ENCODE assay signal across 23 cellular contexts in the genomic region with DNA sequence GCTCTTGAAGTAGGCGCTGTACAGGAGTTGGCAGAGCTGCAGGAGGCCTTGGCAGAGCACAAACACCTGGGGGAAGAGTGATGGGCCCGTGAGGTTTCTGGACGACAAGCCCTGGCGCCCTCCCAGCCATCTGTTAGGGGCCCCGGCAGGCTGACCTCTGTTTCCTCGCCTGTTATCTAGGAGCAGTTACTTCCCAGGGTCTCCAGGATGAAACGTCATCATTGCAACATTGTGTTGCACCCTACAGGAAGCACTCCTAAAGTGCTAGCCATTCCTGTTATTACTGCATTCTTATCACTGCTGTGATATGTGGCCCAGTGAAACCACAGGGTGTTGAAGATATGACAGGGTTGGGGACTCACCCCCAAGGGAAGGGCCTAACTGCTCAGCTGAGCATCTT. TPM values are rescaled to one million over a fixed set of nuclear protein-coding genes. Genes with fewer than 3 reads are reported as not detected.
"Had no signal": no experiment of that assay in that cellular context is flagged by ENCODE, and none has a peak within 500 bp of the region (broad histone marks: within the 10 kb centered on the region; RNA-seq: fewer than 3 reads in every experiment).

No MANE protein-coding gene starts in this region.

- H3K4me1 Mint-ChIP-seq: activated CD4-positive, alpha-beta memory T cell treated with anti-CD3 and anti-CD28 coated beads, Interleukin-2, amount 10 ng/mL, durations not matched to agents 7 days and 5 days; activated CD4-positive, alpha-beta T cell treated with anti-CD3 and anti-CD28 coated beads for 36 hours; central memory CD8-positive, alpha-beta T cell; mesothelial cell of epicardium; neural crest cell; stimulated activated memory B cell treated with anti-CD40 and anti-IgM and Interleukin-4, amounts not matched to agents 10 μg/mL and 1 μg/mL and 100 μg/mL, for 72 hours; T-cell had no signal

- H3K27ac ChIP-seq: esophagus squamous epithelium, foreskin keratinocyte, ovary, SK-N-MC, skin epidermis, transverse colon, WERI-Rb-1 had no signal

- H3K9me3 ChIP-seq: adrenal gland, esophagus squamous epithelium, heart left ventricle, left lung, ovary, transverse colon had no signal

- H3K4me1 ChIP-seq: adrenal gland, foreskin keratinocyte, transverse colon had no signal

- H3K27ac Mint-ChIP-seq: activated CD4-positive, alpha-beta memory T cell treated with anti-CD3 and anti-CD28 coated beads, Interleukin-2, amount 10 ng/mL, durations not matched to agents 7 days and 5 days; activated CD4-positive, alpha-beta T cell treated with anti-CD3 and anti-CD28 coated beads for 36 hours; activated naive CD4-positive, alpha-beta T cell treated with anti-CD3 and anti-CD28 coated beads for 36 hours; activated T-helper 1 cell treated with anti-CD3 and anti-CD28 coated beads, Interleukin-12 subunit alpha, Interleukin-12 subunit beta, Interleukin-2, Interleukin-4 antibody, amounts not matched to agents 30 ng/mL and 10 ng/mL and 1 ng/mL, durations not matched to agents 14 hours and 24 hours and 36 hours; mesothelial cell of epicardium; stimulated activated memory B cell treated with anti-CD40 and anti-IgM and Interleukin-4, amounts not matched to agents 10 μg/mL and 1 μg/mL and 100 μg/mL, for 72 hours; T-cell had no signal

- H3K36me3 ChIP-seq: adrenal gland, esophagus squamous epithelium, heart left ventricle, ovary, transverse colon, WERI-Rb-1 had no signal

- DNase-seq: activated CD4-positive, alpha-beta memory T cell treated with anti-CD3 and anti-CD28 coated beads, Interleukin-2, amount 10 ng/mL, durations not matched to agents 7 days and 5 days; activated CD4-positive, alpha-beta T cell treated with anti-CD3 and anti-CD28 coated beads for 36 hours; activated CD8-positive, alpha-beta memory T cell treated with anti-CD3 and anti-CD28 coated beads, Interleukin-2, amount 50 U/mL, for 4 hours; activated naive CD4-positive, alpha-beta T cell treated with anti-CD3 and anti-CD28 coated beads for 36 hours; esophagus squamous epithelium; foreskin keratinocyte; heart left ventricle; left lung; substantia nigra; T-cell; T1000; transverse colon; WERI-Rb-1 had no signal

- ATAC-seq: activated CD4-positive, alpha-beta T cell treated with anti-CD3 and anti-CD28 coated beads for 36 hours; left lung; stimulated activated memory B cell treated with anti-CD40 and anti-IgM and Interleukin-4, amounts not matched to agents 10 μg/mL and 1 μg/mL and 100 μg/mL, for 72 hours; T-cell had no signal

- H3K4me3 Mint-ChIP-seq: activated CD4-positive, alpha-beta memory T cell treated with anti-CD3 and anti-CD28 coated beads, Interleukin-2, amount 10 ng/mL, durations not matched to agents 7 days and 5 days; activated CD4-positive, alpha-beta T cell treated with anti-CD3 and anti-CD28 coated beads for 36 hours; activated naive CD4-positive, alpha-beta T cell treated with anti-CD3 and anti-CD28 coated beads for 36 hours; activated T-helper 1 cell treated with anti-CD3 and anti-CD28 coated beads, Interleukin-12 subunit alpha, Interleukin-12 subunit beta, Interleukin-2, Interleukin-4 antibody, amounts not matched to agents 30 ng/mL and 10 ng/mL and 1 ng/mL, durations not matched to agents 14 hours and 24 hours and 36 hours; central memory CD8-positive, alpha-beta T cell; mesothelial cell of epicardium; neural crest cell; stimulated activated memory B cell treated with anti-CD40 and anti-IgM and Interleukin-4, amounts not matched to agents 10 μg/mL and 1 μg/mL and 100 μg/mL, for 72 hours; T-cell had no signal

- H3K4me3 ChIP-seq: adrenal gland, esophagus squamous epithelium, heart left ventricle, left lung, ovary, SK-N-MC, skin epidermis, transverse colon had no signal

- H3K9me3 Mint-ChIP-seq: activated CD4-positive, alpha-beta memory T cell treated with anti-CD3 and anti-CD28 coated beads, Interleukin-2, amount 10 ng/mL, durations not matched to agents 7 days and 5 days; activated naive CD4-positive, alpha-beta T cell treated with anti-CD3 and anti-CD28 coated beads for 36 hours; activated T-helper 1 cell treated with anti-CD3 and anti-CD28 coated beads, Interleukin-12 subunit alpha, Interleukin-12 subunit beta, Interleukin-2, Interleukin-4 antibody, amounts not matched to agents 30 ng/mL and 10 ng/mL and 1 ng/mL, durations not matched to agents 14 hours and 24 hours and 36 hours; central memory CD8-positive, alpha-beta T cell; mesothelial cell of epicardium; stimulated activated memory B cell treated with anti-CD40 and anti-IgM and Interleukin-4, amounts not matched to agents 10 μg/mL and 1 μg/mL and 100 μg/mL, for 72 hours had no signal

- H3K36me3 Mint-ChIP-seq: stimulated activated memory B cell treated with anti-CD40 and anti-IgM and Interleukin-4, amounts not matched to agents 10 μg/mL and 1 μg/mL and 100 μg/mL, for 72 hours; T-cell had no signal

- H3K27me3 ChIP-seq: adrenal gland, esophagus squamous epithelium, heart left ventricle, left lung, ovary, transverse colon had no signal

RNA-seq across cellular contexts. Expression of a gene that starts 50.2 kb away (rescaled TPM):
- total RNA-seq: activated CD4-positive, alpha-beta memory T cell treated with anti-CD3 and anti-CD28 coated beads, Interleukin-2, amount 10 ng/mL, durations not matched to agents 7 days and 5 days; activated CD4-positive, alpha-beta T cell treated with anti-CD3 and anti-CD28 coated beads for 36 hours; activated naive CD4-positive, alpha-beta T cell treated with anti-CD3 and anti-CD28 coated beads for 36 hours; activated T-helper 1 cell treated with anti-CD3 and anti-CD28 coated beads, Interleukin-12 subunit alpha, Interleukin-12 subunit beta, Interleukin-2, Interleukin-4 antibody, amounts not matched to agents 30 ng/mL and 10 ng/mL and 1 ng/mL, durations not matched to agents 14 hours and 24 hours and 36 hours; myocyte had no signal
